Comparison of ENCODE assay signal across 16 cellular contexts in genomic region chr7:49802600-49802999, GRCh38. TPM values are rescaled to one million over a fixed set of nuclear protein-coding genes. Genes with fewer than 3 reads are reported as not detected.
DNase-seq lines count a peak whose midpoint lies in the region; ATAC-seq and TF ChIP-seq lines count a peak whose summit lies in the region.
"Had no signal": no experiment of that assay in that cellular context is flagged by ENCODE, and none has a peak within 500 bp of the region (broad histone marks: within the 10 kb centered on the region; RNA-seq: fewer than 3 reads in every experiment).

No MANE protein-coding gene starts in this region.

- H3K27ac Mint-ChIP-seq in nephron progenitor cell, result peak overlapping the region; percentile 66
- H3K27ac Mint-ChIP-seq: CD4-positive, alpha-beta T cell; CD8-positive, alpha-beta T cell had no signal

- H3K27me3 ChIP-seq in upper lobe of right lung, result no peaks in the 10 kb centered on the region
- H3K27me3 ChIP-seq: BLaER1 treated with 17β-estradiol and CSF1 and Interleukin-3, amounts not matched to agents 10 nM and 100 nM had no signal

- ATAC-seq in upper lobe of right lung, result peak; percentile 37
- no peak for ATAC-seq in GM18868 (IDR thresholded peaks at IDR 0.05; ENCODE audit: unreplicated experiment)
- ATAC-seq: CD8-positive, alpha-beta T cell had no signal

- TF ChIP-seq CTCF in nephron progenitor cell (IDR thresholded peaks at IDR 0.05), result no peak
- no peak for TF ChIP-seq CTCF in upper lobe of right lung (IDR thresholded peaks at IDR 0.05)

- no peaks in the 10 kb centered on the region for H3K9me3 ChIP-seq in upper lobe of right lung
- H3K9me3 ChIP-seq: BLaER1 treated with 17β-estradiol and CSF1 and Interleukin-3, amounts not matched to agents 10 nM and 100 nM; Caco-2 had no signal

- intact Hi-C loops in upper lobe of right lung (cut with DNase I), result no loop called here

- DNase-seq in nephron progenitor cell (no peak), upper lobe of right lung (no peak), mucosa of gallbladder (ENCODE audit: low spot score) (no peak), MV-4-11 (lab: John Stamatoyannopoulos, UW) (no peak)
- DNase-seq: 8988T; ACHN; Caco-2; Calu3; CD4-positive, alpha-beta T cell; CD8-positive, alpha-beta T cell; DMS79 treated with DMSO at 0.1 percent for 48 hours; GF-D8 had no signal

- H3K4me1 Mint-ChIP-seq in nephron progenitor cell, result peaks cover 21% of the 10 kb centered on the region

- H3K9me3 Mint-ChIP-seq in nephron progenitor cell, result no peaks in the 10 kb centered on the region
- H3K9me3 Mint-ChIP-seq: CD4-positive, alpha-beta T cell; CD8-positive, alpha-beta T cell had no signal

- no peaks in the 10 kb centered on the region for H3K27me3 Mint-ChIP-seq in nephron progenitor cell (ENCODE audit: low read depth, poor library complexity)

- H3K27ac ChIP-seq in upper lobe of right lung, result no peak overlapping the region
- H3K27ac ChIP-seq: BLaER1 treated with 17β-estradiol and CSF1 and Interleukin-3, amounts not matched to agents 10 nM and 100 nM; C4-2B had no signal

- no peak overlapping the region for H3K4me3 ChIP-seq in upper lobe of right lung
- H3K4me3 ChIP-seq: BLaER1 treated with 17β-estradiol and CSF1 and Interleukin-3, amounts not matched to agents 10 nM and 100 nM had no signal

- H3K4me1 ChIP-seq in upper lobe of right lung, result no peaks in the 10 kb centered on the region
- H3K4me1 ChIP-seq: BLaER1 treated with 17β-estradiol and CSF1 and Interleukin-3, amounts not matched to agents 10 nM and 100 nM; Caco-2 had no signal

- no peaks in the 10 kb centered on the region for H3K36me3 Mint-ChIP-seq in nephron progenitor cell (ENCODE audit: low read depth)
- H3K36me3 Mint-ChIP-seq: CD8-positive, alpha-beta T cell had no signal

- H3K4me3 Mint-ChIP-seq in nephron progenitor cell, result no peak overlapping the region
- H3K4me3 Mint-ChIP-seq: CD4-positive, alpha-beta T cell; CD8-positive, alpha-beta T cell had no signal

- H3K36me3 ChIP-seq in upper lobe of right lung, result no peaks in the 10 kb centered on the region
- H3K36me3 ChIP-seq: BLaER1 treated with 17β-estradiol and CSF1 and Interleukin-3, amounts not matched to agents 10 nM and 100 nM had no signal

RNA-seq across cellular contexts. Expression of gene VWC2, which starts 29.2 kb away (rescaled TPM):
- total RNA-seq in upper lobe of right lung (0.23 TPM), mucosa of gallbladder (0.23 TPM)
- total RNA-seq: A673; Caco-2; Calu3; CD4-positive, alpha-beta T cell; CD8-positive, alpha-beta T cell had no signal
